ENCODE assay signal across 8 cellular contexts in the genomic region with DNA sequence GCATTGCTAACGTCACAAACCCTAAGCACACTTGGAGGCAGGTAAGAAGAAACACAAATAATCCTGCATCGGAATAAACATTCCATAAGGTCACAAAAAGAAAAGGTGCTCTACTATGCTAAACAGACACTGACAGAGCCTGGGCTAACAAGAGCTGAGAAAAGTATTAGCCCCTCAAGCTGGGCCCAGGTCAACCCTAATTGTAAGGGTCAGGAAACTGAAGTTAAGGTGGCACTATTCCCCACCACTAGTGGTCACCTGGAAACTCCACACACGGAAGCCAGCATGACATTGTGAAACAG. TPM values are rescaled to one million over a fixed set of nuclear protein-coding genes. Genes with fewer than 3 reads are reported as not detected.
DNase-seq lines count a peak whose midpoint lies in the region; ATAC-seq, FAIRE-seq and TF ChIP-seq lines count a peak whose summit lies in the region.

No MANE protein-coding gene starts in this region.

- ATAC-seq in GM18498 (IDR thresholded peaks at IDR 0.05; ENCODE audit: unreplicated experiment) (no peak), HG03520 (IDR thresholded peaks at IDR 0.05; ENCODE audit: unreplicated experiment) (no peak)

- H3K36me3 ChIP-seq in bronchial epithelial cell (ENCODE audit: control insufficient read depth, insufficient read depth, low read length) (peaks cover 2% of the 10 kb centered on the region), mucosa of rectum (ENCODE audit: control insufficient read depth in 2 of 2, insufficient read depth in 2 of 2, low read length in 2 of 2) (peaks cover 0 to 4% of the 10 kb centered on the region in 2 donors)

- no peaks in the 10 kb centered on the region for H3K27me3 ChIP-seq in bronchial epithelial cell (ENCODE audit: control insufficient read depth, insufficient read depth, low read length)
- no peaks in the 10 kb centered on the region for H3K27me3 ChIP-seq in mucosa of rectum (ENCODE audit: control insufficient read depth in 2 of 2, insufficient read depth in 2 of 2, low read length in 2 of 2)

- no peak for FAIRE-seq in bronchial epithelial cell (lab: Jason Lieb, UNC)

- H3K9ac ChIP-seq in mucosa of rectum (ENCODE audit: low read depth in 1 of 2, low read length in 2 of 2) = peak overlapping the region; percentile 88 to 93

- no peaks in the 10 kb centered on the region for H3K9me3 ChIP-seq in mucosa of rectum (ENCODE audit: control insufficient read depth in 2 of 2, low read length in 2 of 2)

- TF ChIP-seq CTCF in 22Rv1 (IDR thresholded peaks at IDR 0.05) = peak; percentile 16; the same call in 1 of the 2 replicates
- TF ChIP-seq CTCF in bronchial epithelial cell (IDR thresholded peaks at IDR 0.05; ENCODE audit: insufficient read depth, low read length, severe bottlenecking) = peak; percentile 12

- peak overlapping the region; percentile 72 for H3K4me3 ChIP-seq in bronchial epithelial cell (ENCODE audit: low read depth, low read length)
- H3K4me3 ChIP-seq in mucosa of rectum (ENCODE audit: low read length in 2 of 2) = peak overlapping the region; percentile 73 to 90

- peaks cover 38 to 53% of the 10 kb centered on the region in 2 donors for H3K4me1 ChIP-seq in mucosa of rectum (ENCODE audit: control insufficient read depth in 2 of 2, insufficient read depth in 2 of 2, low read length in 2 of 2)

- peak overlapping the region; percentile 67 for H3K27ac ChIP-seq in 22Rv1
- H3K27ac ChIP-seq in mucosa of rectum (ENCODE audit: low read depth in 2 of 2, low read length in 2 of 2) = peak overlapping the region; percentile 92 to 95

- DNase-seq in HuH-7.5 (ENCODE audit: low spot score) (peak; percentile 54), bronchial epithelial cell (ENCODE audit: low read depth) (peak; percentile 25), GM19238 (ENCODE audit: insufficient read length, low spot score) (no peak)
- no peak for DNase-seq in NK-92 treated with Interleukin-12 subunit alpha and Interleukin-12 subunit beta, amount 100 ng/mL, for 24 hours (lab: John Stamatoyannopoulos, UW)

RNA-seq across cellular contexts. Expression of a gene that starts 1.3 kb away (rescaled TPM):
- total RNA-seq in bronchial epithelial cell = 107 and 124 TPM in 2 replicates

RNA-seq across cellular contexts. Expression of a gene that starts 48.5 kb away (rescaled TPM):
- total RNA-seq in bronchial epithelial cell = 0.26 and 1.1 TPM in 2 replicates

RNA-seq across cellular contexts. Expression of a gene that starts 54.4 kb away (rescaled TPM):
- 103 and 131 TPM in 2 replicates for total RNA-seq in bronchial epithelial cell

Comparison
In these comparisons a context has a peak if more than half of its experiments do, and no peak if none do; other contexts are left out.
1. DNase-seq: peak in HuH-7.5 (single experiment) and bronchial epithelial cell (single experiment); none in GM19238 (single experiment) and NK-92 treated with Interleukin-12 subunit alpha and Interleukin-12 subunit beta, amount 100 ng/mL, for 24 hours (single experiment).